8 cellular contexts compared by ENCODE assay signal in genomic region chr6:53544050-53544499, GRCh38. TPM values are rescaled to one million over a fixed set of nuclear protein-coding genes. Genes with fewer than 3 reads are reported as not detected.
DNase-seq lines count a peak whose midpoint lies in the region; ATAC-seq and TF ChIP-seq lines count a peak whose summit lies in the region.

No MANE protein-coding gene starts in this region.

- H3K27me3 Mint-ChIP-seq in T-helper 1 cell treated with Interleukin-12 subunit alpha and Interleukin-12 subunit beta and Interleukin-4 antibody, amounts not matched to agents 30 μg/mL and 1 μg/mL, for 36 hours (ENCODE audit: low read depth) = peaks cover 21% of the 10 kb centered on the region
- no peaks in the 10 kb centered on the region for H3K27me3 Mint-ChIP-seq in naive thymus-derived CD8-positive, alpha-beta T cell

- no peak for TF ChIP-seq CTCF in Panc1 (IDR thresholded peaks at IDR 0.05)

- peak overlapping the region; percentile 97 for H3K4me3 Mint-ChIP-seq in T-helper 1 cell treated with Interleukin-12 subunit alpha and Interleukin-12 subunit beta and Interleukin-4 antibody, amounts not matched to agents 30 μg/mL and 1 μg/mL, for 36 hours
- H3K4me3 Mint-ChIP-seq in naive thymus-derived CD8-positive, alpha-beta T cell = peak overlapping the region; percentile 82 to 98 (median 96)

- in situ Hi-C loops in Panc1 (cut with HindIII; ENCODE audit: low pct_unique_long_range_greater_than_20kb, low sequenced_read_pairs) = no loop called here

- ATAC-seq in Panc1 (no peak), HG03095 (IDR thresholded peaks at IDR 0.05; ENCODE audit: unreplicated experiment) (no peak), HG03460 (IDR thresholded peaks at IDR 0.05; ENCODE audit: unreplicated experiment) (no peak)
- ATAC-seq in naive thymus-derived CD8-positive, alpha-beta T cell = no peak

- peak overlapping the region; percentile 30 for H3K27ac ChIP-seq in Panc1 (ENCODE audit: low read length)

- POLR2A ChIA-PET in Panc1 (lab: Charles Lee) = no interaction called here
- POLR2A ChIA-PET in naive thymus-derived CD8-positive, alpha-beta T cell (lab: Charles Lee) = interaction anchor here (1.2 to 2.3 kb wide), 3 partner anchors 108 to 251 kb away, joined by 4 to 16 read pairs (median 6); partner anchors contain the start of gene LRRC1

- no peak for DNase-seq in T-helper 1 cell
- no peak for DNase-seq in Panc1 (ENCODE audit: low read depth, low spot score)
- DNase-seq in dermis blood vessel endothelial cell = peak; percentile 27
- peak in 1 of 10 donors; percentile 21 for DNase-seq in naive thymus-derived CD8-positive, alpha-beta T cell
- no peak for DNase-seq in T-helper 9 cell

- H3K4me1 Mint-ChIP-seq in T-helper 1 cell treated with Interleukin-12 subunit alpha and Interleukin-12 subunit beta and Interleukin-4 antibody, amounts not matched to agents 30 μg/mL and 1 μg/mL, for 36 hours (ENCODE audit: low read depth) = peaks cover 47% of the 10 kb centered on the region
- H3K4me1 Mint-ChIP-seq in naive thymus-derived CD8-positive, alpha-beta T cell = peaks cover 35 to 77% (median 72%) of the 10 kb centered on the region in 4 donors

- H3K9me3 ChIP-seq in Panc1 (ENCODE audit: control insufficient read depth, insufficient read depth, low read depth, low read length) = no peaks in the 10 kb centered on the region

- H3K27me3 ChIP-seq in Panc1 (ENCODE audit: control insufficient read depth, insufficient read depth, low read length) = no peaks in the 10 kb centered on the region

- CTCF ChIA-PET in Panc1 (lab: Charles Lee) = no interaction called here

- intact Hi-C loops in Panc1 (cut with micrococcal nuclease; ENCODE audit: unreplicated experiment) = loop anchor here (2.0 kb wide), 1 partner anchor 107 kb away; no protein-coding TSS in a partner anchor

- H3K9me3 Mint-ChIP-seq in T-helper 1 cell treated with Interleukin-12 subunit alpha and Interleukin-12 subunit beta and Interleukin-4 antibody, amounts not matched to agents 30 μg/mL and 1 μg/mL, for 36 hours = no peaks in the 10 kb centered on the region
- H3K9me3 Mint-ChIP-seq in naive thymus-derived CD8-positive, alpha-beta T cell = no peaks in the 10 kb centered on the region

- peak overlapping the region; percentile 92 for H3K27ac Mint-ChIP-seq in T-helper 1 cell treated with Interleukin-12 subunit alpha and Interleukin-12 subunit beta and Interleukin-4 antibody, amounts not matched to agents 30 μg/mL and 1 μg/mL, for 36 hours
- peak overlapping the region in 9 of 10 donors; percentile 78 to 94 (median 90) for H3K27ac Mint-ChIP-seq in naive thymus-derived CD8-positive, alpha-beta T cell

- peaks cover 16% of the 10 kb centered on the region for H3K4me1 ChIP-seq in Panc1 (ENCODE audit: control insufficient read depth, insufficient read depth, low read length)

- no peaks in the 10 kb centered on the region; the same call in 1 of the 2 replicates for H3K36me3 ChIP-seq in Panc1 (ENCODE audit: control insufficient read depth, insufficient read depth, low read length)

- peak overlapping the region; percentile 67 to 91 for H3K4me3 ChIP-seq in Panc1 (ENCODE audit: low read depth in 2 of 2, low read length in 2 of 2)

- H3K36me3 Mint-ChIP-seq in T-helper 1 cell treated with Interleukin-12 subunit alpha and Interleukin-12 subunit beta and Interleukin-4 antibody, amounts not matched to agents 30 μg/mL and 1 μg/mL, for 36 hours (ENCODE audit: low read depth) = peaks cover 12% of the 10 kb centered on the region
- peaks cover 0 to 13% (median 2%) of the 10 kb centered on the region in 3 donors for H3K36me3 Mint-ChIP-seq in naive thymus-derived CD8-positive, alpha-beta T cell

- BruUV-seq in Panc1 (replicated peaks; lab: Mats Ljungman, UMichigan) = no TSS peak

RNA-seq across cellular contexts. Expression of gene GCLC, which starts 0.8 kb away (rescaled TPM):
- total RNA-seq in Panc1 (2021; ENCODE audit: unreplicated experiment) (37.2 TPM), dermis blood vessel endothelial cell (30.1 and 33.4 TPM in 2 replicates)
- 19.4 TPM for polyA plus RNA-seq in Panc1 (2012; ENCODE audit: insufficient read length)
- total RNA-seq in naive thymus-derived CD8-positive, alpha-beta T cell = 10 to 100 TPM; 53.8 to 54.3 TPM
- 10 to 100 TPM in 2 of 3 donors, 1 to 10 TPM in 1; 9.2 to 13.5 (median 10.1) TPM for polyA plus RNA-seq in naive thymus-derived CD8-positive, alpha-beta T cell
